8 cellular contexts compared by ENCODE assay signal in the genomic region with DNA sequence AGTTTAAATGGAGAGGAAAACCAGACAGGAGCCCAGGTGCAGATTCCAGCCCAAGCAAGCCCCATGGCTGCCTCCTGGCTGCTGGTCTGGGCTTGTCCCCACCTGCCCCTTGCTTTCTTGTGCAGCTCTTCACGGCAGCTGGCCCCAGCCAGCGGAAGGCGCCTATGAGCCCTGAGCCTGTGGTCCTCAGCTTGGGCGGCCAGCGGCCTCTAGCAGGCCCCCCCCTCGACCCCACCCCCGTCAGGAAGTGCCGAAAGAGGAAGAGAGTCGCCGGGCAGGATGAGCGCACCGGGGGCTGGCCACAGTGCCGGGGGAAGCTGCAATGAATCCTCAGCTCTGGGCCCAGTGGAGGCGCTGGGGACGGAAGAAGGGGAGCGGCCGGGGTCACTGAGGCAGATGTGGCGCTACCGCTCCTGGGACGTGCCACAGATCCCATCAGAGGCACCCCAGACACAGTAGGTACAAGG. TPM values are rescaled to one million over a fixed set of nuclear protein-coding genes. Genes with fewer than 3 reads are reported as not detected.
DNase-seq lines count a peak whose midpoint lies in the region; ATAC-seq and TF ChIP-seq lines count a peak whose summit lies in the region.

No MANE protein-coding gene starts in this region.

- peaks cover 6% of the 10 kb centered on the region for H3K27me3 ChIP-seq in SJCRH30
- no peaks in the 10 kb centered on the region for H3K27me3 ChIP-seq in gastrocnemius medialis

- peak in 1 of 2 donors; percentile 47 for TF ChIP-seq POLR2A in gastrocnemius medialis (IDR thresholded peaks at IDR 0.05)

- H3K36me3 ChIP-seq in SJCRH30 (no peaks in the 10 kb centered on the region), gastrocnemius medialis (no peaks in the 10 kb centered on the region)

- ATAC-seq in gastrocnemius medialis (no peak), HG03097 (IDR thresholded peaks at IDR 0.05; ENCODE audit: low FRiP score, unreplicated experiment) (no peak), HG02973 (IDR thresholded peaks at IDR 0.05; ENCODE audit: unreplicated experiment) (no peak)

- TF ChIP-seq CTCF in gastrocnemius medialis (IDR thresholded peaks at IDR 0.05 in 4 of 5, conservative IDR thresholded peaks at IDR 0.05 in 1 of 5), result no peak

- H3K27ac ChIP-seq in SJCRH30 (no peak overlapping the region), gastrocnemius medialis (peak overlapping the region; percentile 54 to 72 (median 70))

- DNase-seq in SIG-M5 treated with dmso at 0.1 percent for 504 hours (lab: John Stamatoyannopoulos, UW; ENCODE audit: unreplicated experiment) (peak; percentile 72), SIG-M5 (lab: John Stamatoyannopoulos, UW) (no peak), SJCRH30 (peak; percentile 63 to 76), germinal center (ENCODE audit: low spot score) (peak; percentile 36), gastrocnemius medialis (no peak), NCI-H2081 (lab: John Stamatoyannopoulos, UW) (no peak)

- H3K4me3 ChIP-seq in SJCRH30 (peak overlapping the region; percentile 44), gastrocnemius medialis (peak overlapping the region; percentile 38 to 54 (median 49))

- H3K4me1 ChIP-seq in SJCRH30 (peaks cover 15% of the 10 kb centered on the region), gastrocnemius medialis (peaks cover 17 to 24% of the 10 kb centered on the region in 2 donors)

- no peaks in the 10 kb centered on the region for H3K9me3 ChIP-seq in SJCRH30 (replicated peaks)
- H3K9me3 ChIP-seq in gastrocnemius medialis, result no peaks in the 10 kb centered on the region

- intact Hi-C loops in gastrocnemius medialis (cut with DNase I; ENCODE audit: low total_unique reads), result loop anchor here (10.0 kb wide), 1 partner anchor 220 kb away; a partner anchor contains a TSS

- in situ Hi-C loops in gastrocnemius medialis (cut with MboI; ENCODE audit: low sequenced_read_pairs in 4 of 4), result no loop called here

RNA-seq across cellular contexts. Expression of a gene that starts 2.1 kb away (rescaled TPM):
- total RNA-seq in SJCRH30 (2014; rRNA removed; shearing (Covaris generic)), result 34.2 and 42.1 TPM in 2 replicates
- 100 to 1,000 TPM; 127 to 155 (median 131) TPM for total RNA-seq in gastrocnemius medialis

RNA-seq across cellular contexts. Expression of a gene that starts 36.3 kb away (rescaled TPM):
- total RNA-seq in SJCRH30 (2014; rRNA removed; shearing (Covaris generic)), result 122 and 142 TPM in 2 replicates
- 1 to 10 TPM in 2 of 4 donors, not detected in 2; 1.6 to 1.9 TPM for total RNA-seq in gastrocnemius medialis

RNA-seq across cellular contexts. Expression of a gene that starts 46.4 kb away (rescaled TPM):
- 0.81 and 0.97 TPM in 2 replicates for total RNA-seq in SJCRH30 (2014; rRNA removed; shearing (Covaris generic))
- total RNA-seq in gastrocnemius medialis, result not detected

Comparison
In these comparisons a context has a peak if more than half of its experiments do, and no peak if none do; other contexts are left out.
1. DNase-seq: peak in SIG-M5 treated with dmso at 0.1 percent for 504 hours (single experiment), SJCRH30 (2 of 2) and germinal center (single experiment); none in SIG-M5 (single experiment), gastrocnemius medialis (0 of 2) and NCI-H2081 (0 of 2).
2. RNA of a gene that starts 36.3 kb away (total RNA-seq): 122 to 142 TPM in SJCRH30; 1.6 to 1.9 TPM in gastrocnemius medialis; every median in the first group is over 10 times any median in the second.